ENCODE assay signal across 9 cellular contexts in the genomic region with DNA sequence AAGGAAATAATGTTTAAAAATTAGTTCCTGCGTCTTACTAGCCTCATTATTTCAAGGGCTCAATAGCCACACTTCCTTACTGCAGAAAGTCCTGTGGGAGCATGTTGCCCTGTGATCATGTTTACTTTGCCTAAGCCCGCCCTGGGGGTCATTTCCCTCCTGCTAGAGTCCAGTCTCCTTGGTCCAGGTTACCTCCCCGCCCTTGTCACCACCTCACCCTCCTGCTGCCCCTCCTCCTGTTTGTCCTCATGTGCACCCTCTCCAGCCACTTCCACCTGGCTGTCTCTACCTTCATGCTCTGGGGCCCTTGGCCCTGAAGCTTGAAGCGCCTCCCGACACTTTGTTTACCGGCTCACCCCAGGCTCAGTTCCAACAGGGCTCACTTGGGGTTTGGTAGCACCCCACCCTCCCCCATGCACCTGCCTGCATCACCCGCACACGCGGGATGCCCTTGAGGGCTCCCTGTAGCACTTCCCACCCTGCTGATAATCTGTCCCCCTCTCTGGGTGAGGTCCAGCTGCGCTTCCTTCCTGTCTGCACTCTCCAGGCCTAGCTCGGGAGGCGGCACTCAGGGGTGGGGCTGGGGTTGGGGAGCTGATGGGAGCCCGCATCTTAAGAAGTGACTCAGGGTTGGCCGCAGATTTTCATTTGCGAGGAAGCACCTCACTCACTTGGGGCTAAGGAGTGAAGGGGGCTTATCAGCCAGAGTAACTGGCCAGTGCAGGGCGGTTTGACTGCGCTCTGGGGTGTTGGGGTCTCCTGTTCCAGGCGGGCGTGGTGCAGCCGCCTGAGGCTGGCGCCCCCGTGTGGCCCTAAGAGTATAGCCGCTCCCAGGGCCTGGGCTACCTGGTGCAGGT. TPM values are rescaled to one million over a fixed set of nuclear protein-coding genes. Genes with fewer than 3 reads are reported as not detected.
DNase-seq lines count a peak whose midpoint lies in the region; ATAC-seq and TF ChIP-seq lines count a peak whose summit lies in the region.
"Had no signal": no experiment of that assay in that cellular context is flagged by ENCODE, and none has a peak within 500 bp of the region (broad histone marks: within the 10 kb centered on the region; RNA-seq: fewer than 3 reads in every experiment).

No MANE protein-coding gene starts in this region.

- TF ChIP-seq CTCF in A673 (conservative IDR thresholded peaks at IDR 0.05; ENCODE audit: low read depth, low read length) (peak; percentile 76), GM12865 (IDR thresholded peaks at IDR 0.05; ENCODE audit: insufficient read depth, low read depth, low read length, missing control alignments) (peak; percentile 71), cardiac muscle cell (IDR thresholded peaks at IDR 0.05; ENCODE audit: low read depth, low read length) (peak; percentile 62)

- H3K36me3 ChIP-seq in A673 (ENCODE audit: insufficient read depth, low read length, poor library complexity, severe bottlenecking) (no peaks in the 10 kb centered on the region), cardiac muscle cell (no peaks in the 10 kb centered on the region)

- no peak overlapping the region for H3K27ac ChIP-seq in A673 (ENCODE audit: low read depth, low read length, poor library complexity, severe bottlenecking)
- no peak overlapping the region for H3K27ac ChIP-seq in cardiac muscle cell

- H3K4me1 ChIP-seq in A673 (ENCODE audit: insufficient read depth, low read length, poor library complexity, severe bottlenecking) (peaks cover 8% of the 10 kb centered on the region), cardiac muscle cell (ENCODE audit: low read depth) (no peaks in the 10 kb centered on the region)

- H3K4me3 ChIP-seq in A673 (ENCODE audit: low read depth, low read length, poor library complexity, severe bottlenecking) (no peak overlapping the region), GM12865 (ENCODE audit: low read depth, low read length) (no peak overlapping the region; the same call in 1 of the 2 replicates), cardiac muscle cell (no peak overlapping the region)

- POLR2A ChIA-PET in A673 (lab: Charles Lee; ENCODE audit: low non-redundant PET), result no interaction called here

- CTCF ChIA-PET in A673 (lab: Charles Lee), result interaction anchor here (0.6 to 2.5 kb wide), 4 partner anchors 51 to 111 kb away, joined by 3 to 31 read pairs (median 4); no protein-coding TSS in a partner anchor

- ATAC-seq in GM21526 (IDR thresholded peaks at IDR 0.05; ENCODE audit: low FRiP score, unreplicated experiment), result no peak

- intact Hi-C loops in A673 (cut with micrococcal nuclease; ENCODE audit: unreplicated experiment), result loop anchor here (1.0 to 5.0 kb wide), 2 partner anchors 94 to 112 kb away; a partner anchor contains a TSS

- peaks cover 2% of the 10 kb centered on the region for H3K27me3 ChIP-seq in A673 (replicated peaks; ENCODE audit: insufficient read depth, low read depth, low read length, poor library complexity)
- H3K27me3 ChIP-seq in cardiac muscle cell, result peaks cover 24% of the 10 kb centered on the region

- DNase-seq in A673 (ENCODE audit: low spot score) (peak; percentile 62), GM12865 (ENCODE audit: low read depth) (peak; percentile 74), NCI-H2171 (lab: John Stamatoyannopoulos, UW) (peak; percentile 67), activated T-cell treated with anti-CD3 and anti-CD28 coated beads for 1 hour (ENCODE audit: low read depth) (peak; percentile 16), cardiac muscle cell (ENCODE audit: low read depth in 1 of 2, low spot score in 1 of 2) (peak; percentile 29 to 81), inferior parietal cortex (ENCODE audit: extremely low spot score) (no peak)
- DNase-seq in stimulated activated CD4-positive, alpha-beta T cell treated with anti-CD3 and anti-CD28 coated beads, Interleukin-4, amount 100 ng/mL, for 4 hours, result peak; percentile 7 to 42

- no TSS peak for BruUV-seq in A673 (replicated peaks; lab: Mats Ljungman, UMichigan)

- H3K9me3 ChIP-seq in A673 (ENCODE audit: low read depth, low read length, poor library complexity, severe bottlenecking) (no peaks in the 10 kb centered on the region), cardiac muscle cell (ENCODE audit: low read depth) (no peaks in the 10 kb centered on the region)

RNA-seq across cellular contexts. Expression of a gene that starts 40.1 kb away (rescaled TPM):
- 0.24 and 0.28 TPM in 2 replicates for total RNA-seq in A673 (2021)
- not detected in 2 replicates for total RNA-seq in cardiac muscle cell
- polyA plus RNA-seq in cardiac muscle cell, result not detected in 2 replicates
- total RNA-seq: glomerular endothelial cell had no signal

RNA-seq across cellular contexts. Expression of a gene that starts 49.8 kb away (rescaled TPM):
- total RNA-seq in A673 (2021) (52.0 and 54.3 TPM in 2 replicates), cardiac muscle cell (37.4 and 39.9 TPM in 2 replicates)
- polyA plus RNA-seq in cardiac muscle cell, result 32.5 and 36.6 TPM in 2 replicates
